9 cellular contexts compared by ENCODE assay signal in the genomic region with DNA sequence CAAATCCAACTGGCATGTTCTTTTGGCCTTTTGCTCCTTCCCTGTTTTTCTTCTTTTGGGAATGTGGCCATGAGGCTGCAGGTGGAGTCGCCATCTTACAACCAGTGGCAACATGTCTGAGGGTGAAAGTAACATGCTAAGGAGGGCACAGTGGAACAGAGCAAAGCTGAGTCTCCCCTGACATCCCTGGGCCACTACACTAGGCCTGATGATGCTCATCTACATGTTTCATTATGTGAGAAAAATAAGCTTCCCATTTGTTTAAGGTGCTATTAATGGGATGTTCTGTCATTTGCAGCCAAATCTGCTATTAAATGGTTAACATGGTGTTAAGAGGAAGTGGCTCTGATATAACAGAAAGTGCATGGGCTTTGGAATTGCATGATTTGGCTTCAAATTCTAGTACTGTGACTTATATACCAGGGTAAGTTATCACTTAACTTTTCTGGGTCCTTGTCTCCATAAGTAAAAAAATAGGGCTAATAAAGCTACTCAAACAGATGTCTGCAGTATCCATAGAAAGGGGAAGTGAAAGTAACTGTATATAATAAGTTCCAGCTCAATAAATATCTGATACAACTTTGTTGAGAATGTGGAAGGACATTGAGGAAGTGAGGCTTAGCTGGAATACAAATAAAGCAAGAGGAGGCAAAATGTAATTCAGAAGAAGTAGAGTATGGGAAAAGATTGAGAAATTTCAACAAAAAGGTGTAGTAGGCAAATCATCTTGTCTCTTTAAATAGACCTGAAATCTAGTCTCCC.
A peak's percentile ranks its signal among the peaks of the same experiment; 100 is the strongest.
DNase-seq lines count a peak whose midpoint lies in the region; ATAC-seq and TF ChIP-seq lines count a peak whose summit lies in the region.
"Had no signal": no experiment of that assay in that cellular context is flagged by ENCODE, and none has a peak within 500 bp of the region (broad histone marks: within the 10 kb centered on the region; RNA-seq: fewer than 3 reads in every experiment).

No MANE protein-coding gene starts in this region.

- peak overlapping the region; percentile 1 for H3K27ac Mint-ChIP-seq in CD4-positive, alpha-beta T cell
- H3K27ac Mint-ChIP-seq in WTC11, result no peak overlapping the region

- intact Hi-C loops in CD4-positive, alpha-beta T cell (cut with DNase I, micrococcal nuclease), result loop anchor here in 1 of 2 experiments (10.0 kb wide), 1 partner anchor 1755 kb away; no protein-coding TSS in a partner anchor
- intact Hi-C loops in ovary (cut with DNase I), result no loop called here

- peaks cover 34% of the 10 kb centered on the region for H3K4me1 Mint-ChIP-seq in CD4-positive, alpha-beta T cell (ENCODE audit: low read depth)
- no peaks in the 10 kb centered on the region; the same call in 1 of the 2 replicates for H3K4me1 Mint-ChIP-seq in WTC11
- H3K4me1 Mint-ChIP-seq in activated T-cell treated with anti-CD3 and anti-CD28 coated beads, Interleukin-2, amount 50 U/mL, for 4 hours (ENCODE audit: low read depth), result peaks cover 41% of the 10 kb centered on the region

- no peaks in the 10 kb centered on the region for H3K27me3 ChIP-seq in CD4-positive, alpha-beta T cell (ENCODE audit: control insufficient read depth, insufficient read depth, low read length)
- no peaks in the 10 kb centered on the region for H3K27me3 ChIP-seq in ovary
- H3K27me3 ChIP-seq: foreskin keratinocyte had no signal

- H3K36me3 ChIP-seq in ovary, result no peaks in the 10 kb centered on the region

- H3K9me3 ChIP-seq in CD4-positive, alpha-beta T cell (ENCODE audit: control insufficient read depth, low read length), result no peaks in the 10 kb centered on the region
- H3K9me3 ChIP-seq in ovary, result no peaks in the 10 kb centered on the region

- no peaks in the 10 kb centered on the region for H3K27me3 Mint-ChIP-seq in CD4-positive, alpha-beta T cell
- H3K27me3 Mint-ChIP-seq in WTC11 (ENCODE audit: low read depth), result no peaks in the 10 kb centered on the region
- no peaks in the 10 kb centered on the region for H3K27me3 Mint-ChIP-seq in activated T-cell treated with anti-CD3 and anti-CD28 coated beads, Interleukin-2, amount 50 U/mL, for 4 hours (ENCODE audit: low read depth)

- 0 out of 2 replicates have a peak, but pooled peaks have one; percentile 16 for TF ChIP-seq POLR2A in Raji (IDR thresholded peaks at IDR 0.05; ENCODE audit: insufficient read depth, low read depth, low read length)
- TF ChIP-seq POLR2A in ovary (IDR thresholded peaks at IDR 0.05), result no peak

- no peak overlapping the region for H3K27ac ChIP-seq in CD4-positive, alpha-beta T cell (ENCODE audit: low read depth, low read length)
- H3K27ac ChIP-seq in ovary, result no peak overlapping the region
- H3K27ac ChIP-seq: foreskin keratinocyte had no signal

- no peak for TF ChIP-seq EP300 in ovary (IDR thresholded peaks at IDR 0.05)

- no peaks in the 10 kb centered on the region for H3K4me1 ChIP-seq in ovary (ENCODE audit: insufficient read depth)
- H3K4me1 ChIP-seq: foreskin keratinocyte had no signal

- CTCF ChIA-PET in CD4-positive, alpha-beta T cell (lab: Charles Lee), result interaction anchor here (1.0 kb wide), 1 partner anchor 49 kb away, joined by 3 read pairs; no protein-coding TSS in a partner anchor
- CTCF ChIA-PET in WTC11 (lab: Charles Lee), result no interaction called here

- no peak for TF ChIP-seq CTCF in CD4-positive, alpha-beta T cell (IDR thresholded peaks at IDR 0.05)
- TF ChIP-seq CTCF in ovary (IDR thresholded peaks at IDR 0.05) (no peak), WTC11 (IDR thresholded peaks at IDR 0.05) (no peak)

- ATAC-seq in CD4-positive, alpha-beta T cell (ENCODE audit: poor library complexity), result no peak
- peak; percentile 80 for ATAC-seq in GM19351 (IDR thresholded peaks at IDR 0.05; ENCODE audit: unreplicated experiment)
- ATAC-seq in HG03095 (IDR thresholded peaks at IDR 0.05; ENCODE audit: unreplicated experiment), result peak; percentile 72
- no peak for ATAC-seq in WTC11
- no peak for ATAC-seq in activated T-cell treated with anti-CD3 and anti-CD28 coated beads, Interleukin-2, amount 50 U/mL, for 4 hours
- ATAC-seq: foreskin keratinocyte had no signal

- H3K4me3 Mint-ChIP-seq in CD4-positive, alpha-beta T cell, result peak overlapping the region; percentile 39
- H3K4me3 Mint-ChIP-seq in WTC11, result no peak overlapping the region
- no peak overlapping the region for H3K4me3 Mint-ChIP-seq in activated T-cell treated with anti-CD3 and anti-CD28 coated beads, Interleukin-2, amount 50 U/mL, for 4 hours

- POLR2A ChIA-PET in CD4-positive, alpha-beta T cell (lab: Charles Lee), result interaction anchor here (1.0 to 2.4 kb wide), 3 partner anchors 21 to 74 kb away, joined by 3 to 8 read pairs (median 3); no protein-coding TSS in a partner anchor
- POLR2A ChIA-PET in WTC11 (lab: Charles Lee), result no interaction called here

- H3K9me3 Mint-ChIP-seq in CD4-positive, alpha-beta T cell, result no peaks in the 10 kb centered on the region
- H3K9me3 Mint-ChIP-seq in WTC11, result no peaks in the 10 kb centered on the region
- no peaks in the 10 kb centered on the region for H3K9me3 Mint-ChIP-seq in activated T-cell treated with anti-CD3 and anti-CD28 coated beads, Interleukin-2, amount 50 U/mL, for 4 hours

- DNase-seq in CD4-positive, alpha-beta T cell, result no peak
- DNase-seq in ovary, result no peak
- no peak for DNase-seq in activated CD4-positive, alpha-beta T cell treated with anti-CD3 and anti-CD28 coated beads, Interleukin-2, amount 50 U/mL, for 4 hours
- DNase-seq in WTC11 (ENCODE audit: low spot score), result no peak
- no peak for DNase-seq in activated T-cell treated with anti-CD3 and anti-CD28 coated beads, Interleukin-2, amount 50 U/mL, for 4 hours
- DNase-seq: foreskin keratinocyte had no signal

- 92 to 100% (median 100%) methylated on average over 1 of the region's 1 CpG for WGBS in ovary, 3 donors

- H3K36me3 Mint-ChIP-seq in CD4-positive, alpha-beta T cell (ENCODE audit: low read depth), result no peaks in the 10 kb centered on the region
- no peaks in the 10 kb centered on the region for H3K36me3 Mint-ChIP-seq in WTC11
- H3K36me3 Mint-ChIP-seq in activated T-cell treated with anti-CD3 and anti-CD28 coated beads, Interleukin-2, amount 50 U/mL, for 4 hours (ENCODE audit: insufficient read depth), result no peaks in the 10 kb centered on the region

- H3K4me3 ChIP-seq in ovary, result no peak overlapping the region

TF ChIP-seq in WTC11, 78 proteins besides CTCF, POLR2A, EP300 and RAD21:
- no peak for TF ChIP-seq NR1H2 (CRISPR knock-in tag; IDR thresholded peaks at IDR 0.05)
- no peak for TF ChIP-seq JAZF1 (CRISPR knock-in tag; IDR thresholded peaks at IDR 0.05)
- TF ChIP-seq, protein P1, sequence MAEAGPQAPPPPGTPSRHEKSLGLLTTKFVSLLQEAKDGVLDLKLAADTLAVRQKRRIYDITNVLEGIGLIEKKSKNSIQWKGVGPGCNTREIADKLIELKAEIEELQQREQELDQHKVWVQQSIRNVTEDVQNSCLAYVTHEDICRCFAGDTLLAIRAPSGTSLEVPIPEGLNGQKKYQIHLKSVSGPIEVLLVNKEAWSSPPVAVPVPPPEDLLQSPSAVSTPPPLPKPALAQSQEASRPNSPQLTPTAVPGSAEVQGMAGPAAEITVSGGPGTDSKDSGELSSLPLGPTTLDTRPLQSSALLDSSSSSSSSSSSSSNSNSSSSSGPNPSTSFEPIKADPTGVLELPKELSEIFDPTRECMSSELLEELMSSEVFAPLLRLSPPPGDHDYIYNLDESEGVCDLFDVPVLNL (CRISPR knock-in tag; IDR thresholded peaks at IDR 0.05; ENCODE audit: borderline replicate concordance, low read depth), result no peak
- TF ChIP-seq ESRRA (CRISPR knock-in tag; IDR thresholded peaks at IDR 0.05; ENCODE audit: borderline replicate concordance), result no peak
- TF ChIP-seq NFATC4 (CRISPR knock-in tag; IDR thresholded peaks at IDR 0.05), result no peak
- TF ChIP-seq JUN (CRISPR knock-in tag; IDR thresholded peaks at IDR 0.05), result no peak

Comparison
In these comparisons a context has a peak if more than half of its experiments do, and no peak if none do; other contexts are left out.
1. ATAC-seq: peak in GM19351 (single experiment) and HG03095 (single experiment); none in CD4-positive, alpha-beta T cell (single experiment), WTC11 (single experiment) and activated T-cell treated with anti-CD3 and anti-CD28 coated beads, Interleukin-2, amount 50 U/mL, for 4 hours (0 of 2).